In genomic region chr17:44004077-44004760, GRCh38 we compare ENCODE assay signal across 8 cellular contexts. TPM values are rescaled to one million over a fixed set of nuclear protein-coding genes. Genes with fewer than 3 reads are reported as not detected.
A peak's percentile ranks its signal among the peaks of the same experiment; 100 is the strongest.
DNase-seq lines count a peak whose midpoint lies in the region; ATAC-seq, FAIRE-seq and TF ChIP-seq lines count a peak whose summit lies in the region.

Gene NAGS, plus strand, starts transcription at chr17:44004622. Its CDS starts 42 bp downstream, at chr17:44004664.

- DNase-seq in stimulated activated CD4-positive, alpha-beta T cell treated with anti-CD3 and anti-CD28 coated beads, Interleukin-4, amount 100 ng/mL, for 1 hour, result peak; percentile 7
- DNase-seq in stimulated activated CD4-positive, alpha-beta T cell treated with anti-CD3 and anti-CD28 coated beads, Interleukin-1b, Interleukin-23, amount 100 ng/mL, for 48 hours, result no peak
- DNase-seq in central memory CD8-positive, alpha-beta T cell (ENCODE audit: low spot score in 2 of 2), result no peak
- DNase-seq in lung microvascular endothelial cell (ENCODE audit: low read depth in 2 of 2), result peak; percentile 12 to 37
- DNase-seq in GM12892 (ENCODE audit: insufficient read length), result no peak

- H3K4me3 Mint-ChIP-seq in central memory CD8-positive, alpha-beta T cell, result peak within 1 kb of the TSS; percentile 86

- peaks cover 22% of the 10 kb centered on the region for H3K4me1 Mint-ChIP-seq in central memory CD8-positive, alpha-beta T cell

- H3K27ac Mint-ChIP-seq in central memory CD8-positive, alpha-beta T cell (ENCODE audit: low read depth), result no peak within 1 kb of the TSS

- ATAC-seq in central memory CD8-positive, alpha-beta T cell (replicated peaks; ENCODE audit: extremely low read depth, poor library complexity, severe bottlenecking), result no peak
- ATAC-seq in HG03039 (IDR thresholded peaks at IDR 0.05; ENCODE audit: unreplicated experiment) (no peak), HG03095 (IDR thresholded peaks at IDR 0.05; ENCODE audit: unreplicated experiment) (no peak), HG02610 (IDR thresholded peaks at IDR 0.05; ENCODE audit: unreplicated experiment) (no peak)

- H3K9me3 Mint-ChIP-seq in central memory CD8-positive, alpha-beta T cell, result no peaks in the 10 kb centered on the region

- TF ChIP-seq POLR2A in GM12892 (IDR thresholded peaks at IDR 0.05; ENCODE audit: low read depth, low read length), result no peak

- FAIRE-seq in GM12892 (lab: Jason Lieb, UNC), result no peak

- peaks cover 9% of the 10 kb centered on the region for H3K27me3 Mint-ChIP-seq in central memory CD8-positive, alpha-beta T cell

- peaks cover 7% of the 10 kb centered on the region for H3K36me3 Mint-ChIP-seq in central memory CD8-positive, alpha-beta T cell (ENCODE audit: insufficient read depth)

RNA-seq across cellular contexts. Expression of gene NAGS, which starts in this region (rescaled TPM):
- total RNA-seq in lung microvascular endothelial cell, result 2.0 and 5.0 TPM in 2 replicates
- 0.47 TPM for polyA plus RNA-seq in GM12892 (2012; ENCODE audit: missing spikeins)

Comparison
In these comparisons a context has a peak if more than half of its experiments do, and no peak if none do; other contexts are left out.
1. DNase-seq: peak in stimulated activated CD4-positive, alpha-beta T cell treated with anti-CD3 and anti-CD28 coated beads, Interleukin-4, amount 100 ng/mL, for 1 hour (single experiment) and lung microvascular endothelial cell (2 of 2); none in stimulated activated CD4-positive, alpha-beta T cell treated with anti-CD3 and anti-CD28 coated beads, Interleukin-1b, Interleukin-23, amount 100 ng/mL, for 48 hours (single experiment), central memory CD8-positive, alpha-beta T cell (0 of 2) and GM12892 (single experiment).